ENCODE assay signal across 20 cellular contexts in genomic region chr11:35241531-35241930, GRCh38.
"Had no signal": no experiment of that assay in that cellular context is flagged by ENCODE, and none has a peak within 500 bp of the region (broad histone marks: within the 10 kb centered on the region; RNA-seq: fewer than 3 reads in every experiment).

No MANE protein-coding gene starts in this region.

- H3K9me3 Mint-ChIP-seq: memory B cell, naive B cell had no signal

- H3K36me3 Mint-ChIP-seq: memory B cell, mesothelial cell of epicardium, naive B cell, type B pancreatic cell had no signal

- H3K36me3 ChIP-seq: left ventricle myocardium inferior, lower lobe of right lung, neutrophil had no signal

- H3K4me1 ChIP-seq: psoas muscle had no signal

- H3K9me3 ChIP-seq: left ventricle myocardium inferior, lower lobe of right lung, neutrophil, psoas muscle had no signal

- H3K27me3 Mint-ChIP-seq: memory B cell, type B pancreatic cell had no signal

- H3K4me3 Mint-ChIP-seq: memory B cell, mesothelial cell of epicardium, naive B cell, type B pancreatic cell had no signal

- H3K27ac Mint-ChIP-seq: memory B cell, mesothelial cell of epicardium, naive B cell, type B pancreatic cell had no signal

- ATAC-seq: left cardiac atrium, lower lobe of right lung, psoas muscle, sciatic nerve had no signal

- H3K4me2 ChIP-seq: hepatocyte had no signal

- H3K79me2 ChIP-seq: hepatocyte had no signal

- H3K4me3 ChIP-seq: coronary artery, hepatocyte, left ventricle myocardium inferior, lower lobe of right lung, psoas muscle, skin epidermis had no signal

- DNase-seq: effector CD4-positive, alpha-beta T cell; foreskin melanocyte; head of caudate nucleus; kidney; left cardiac atrium; left ventricle myocardium inferior; lower lobe of right lung; naive B cell; psoas muscle; stimulated activated CD4-positive, alpha-beta T cell treated with anti-CD3 and anti-CD28 coated beads, Interleukin-2, amount 100 ng/mL, for 24 hours; stimulated activated CD4-positive, alpha-beta T cell treated with anti-CD3 and anti-CD28 coated beads, Interleukin-4, amount 100 ng/mL, for 4 hours; stimulated activated naive CD4-positive, alpha-beta T cell treated with Interleukin-2 at 50 U/mL for 16 hours had no signal

- H3K27ac ChIP-seq: coronary artery, hepatocyte, left ventricle myocardium inferior, lower lobe of right lung, neutrophil, psoas muscle had no signal

- H2AFZ ChIP-seq: hepatocyte had no signal

- H3K27me3 ChIP-seq: hepatocyte, neutrophil had no signal
